In genomic region chr6:26199057-26199772, GRCh38 we compare ENCODE assay signal across 8 cellular contexts.
DNase-seq lines count a peak whose midpoint lies in the region; ATAC-seq and TF ChIP-seq lines count a peak whose summit lies in the region.

No MANE protein-coding gene starts in this region.

- peak overlapping the region; percentile 49 for H4K91ac ChIP-seq in mesenchymal stem cell (ENCODE audit: low read length)

- H2BK12ac ChIP-seq in mesenchymal stem cell (ENCODE audit: low read length in 2 of 2): peak overlapping the region in 1 of 2 experiments; percentile 83

- H3K27ac Mint-ChIP-seq in endodermal cell: peak overlapping the region; percentile 100

- H3K9me3 ChIP-seq in endodermal cell (ENCODE audit: control insufficient read depth, low read length) (no peaks in the 10 kb centered on the region), mesenchymal stem cell (ENCODE audit: control insufficient read depth, low read length) (no peaks in the 10 kb centered on the region)

- in situ Hi-C loops in Caki2 (cut with HindIII; ENCODE audit: low pct_unique_long_range_greater_than_20kb, low sequenced_read_pairs): loop anchor here (10.0 kb wide), 1 partner anchor 134 kb away; no protein-coding TSS in a partner anchor

- DNase-seq in Caki2 (ENCODE audit: low read depth): peak; percentile 97
- peak; percentile 99 for DNase-seq in NCI-H82 (lab: John Stamatoyannopoulos, UW)
- DNase-seq in activated CD8-positive, alpha-beta memory T cell treated with anti-CD3 and anti-CD28 coated beads for 48 hours (ENCODE audit: low read depth in 2 of 3, low spot score in 2 of 3): peak in 2 of 3 experiments; percentile 63 to 71
- DNase-seq in endodermal cell: peak; percentile 90
- peak; percentile 98 for DNase-seq in mesenchymal stem cell
- peak; percentile 83 for DNase-seq in stimulated activated CD8-positive, alpha-beta memory T cell treated with anti-CD3 and anti-CD28 coated beads, Interleukin-4, amount 100 ng/mL, for 48 hours

- H3K36me3 ChIP-seq in endodermal cell (ENCODE audit: control insufficient read depth, insufficient read depth, low read length) (no peaks in the 10 kb centered on the region), mesenchymal stem cell (ENCODE audit: control insufficient read depth in 1 of 2, insufficient read depth in 2 of 2, low read depth in 1 of 2, low read length in 2 of 2) (no peaks in the 10 kb centered on the region)

- no peak overlapping the region for H2BK15ac ChIP-seq in mesenchymal stem cell (ENCODE audit: low read depth, poor library complexity, severe bottlenecking)

- H3K36me3 Mint-ChIP-seq in endodermal cell (ENCODE audit: low read depth): no peaks in the 10 kb centered on the region

- peak overlapping the region; percentile 79 to 93 for H3K18ac ChIP-seq in mesenchymal stem cell (ENCODE audit: low read depth in 1 of 2, low read length in 2 of 2)

- ATAC-seq in GM19468 (IDR thresholded peaks at IDR 0.05; ENCODE audit: extremely low read depth, unreplicated experiment) (peak; percentile 24), HG03575 (IDR thresholded peaks at IDR 0.05; ENCODE audit: extremely low read depth, insufficient number of reproducible peaks, low FRiP score, unreplicated experiment) (peak; percentile 31)

- WGBS in endodermal cell (ENCODE audit: insufficient coverage in 1 of 2, insufficient read length in 1 of 2), 2 experiments: 0% methylated on average over 23 to 42 of the region's 42 CpGs
- under 1% methylated on average over 42 of the region's 42 CpGs for WGBS in mesenchymal stem cell

- H3K27me3 Mint-ChIP-seq in endodermal cell (ENCODE audit: insufficient read depth): no peaks in the 10 kb centered on the region

- H3K4me3 Mint-ChIP-seq in endodermal cell: peak overlapping the region; percentile 100

- H3K27me3 ChIP-seq in endodermal cell (ENCODE audit: control insufficient read depth, insufficient read depth, low read length, poor library complexity, severe bottlenecking) (no peaks in the 10 kb centered on the region), mesenchymal stem cell (ENCODE audit: control insufficient read depth in 1 of 2, insufficient read depth in 1 of 2, low read length in 2 of 2) (peaks cover 0 to 10% of the 10 kb centered on the region in 2 experiments)

- TF ChIP-seq CTCF in endodermal cell (conservative IDR thresholded peaks at IDR 0.05): no peak

- H2AK5ac ChIP-seq in mesenchymal stem cell (ENCODE audit: low read length, severe bottlenecking): no peak overlapping the region

- H3K4me1 Mint-ChIP-seq in endodermal cell: peaks cover 30% of the 10 kb centered on the region

- H3K9ac ChIP-seq in endodermal cell (ENCODE audit: extremely low read depth, low read length, poor library complexity, severe bottlenecking) (peak overlapping the region; percentile 98), mesenchymal stem cell (ENCODE audit: low read length) (peak overlapping the region; percentile 92)

- H2BK5ac ChIP-seq in mesenchymal stem cell (ENCODE audit: low read depth, low read length, poor library complexity, severe bottlenecking): no peak overlapping the region

- peak overlapping the region in 1 of 2 experiments; percentile 23 for H3K23ac ChIP-seq in mesenchymal stem cell (ENCODE audit: low read length in 2 of 2)

- H3K4me3 ChIP-seq in endodermal cell (ENCODE audit: low read length) (peak overlapping the region; percentile 95), mesenchymal stem cell (ENCODE audit: insufficient read depth in 1 of 2, low read depth in 1 of 2, low read length in 2 of 2) (peak overlapping the region; percentile 74 to 82)

- no peaks in the 10 kb centered on the region for H3K9me3 Mint-ChIP-seq in endodermal cell

- peak overlapping the region; percentile 68 for H3K4me2 ChIP-seq in mesenchymal stem cell (ENCODE audit: low read length, poor library complexity, severe bottlenecking)

- peak overlapping the region; percentile 81 for H2AFZ ChIP-seq in mesenchymal stem cell (ENCODE audit: low read depth, low read length)

- H3K14ac ChIP-seq in mesenchymal stem cell (ENCODE audit: low read length in 2 of 2): peak overlapping the region in 1 of 2 experiments; percentile 44

- H4K8ac ChIP-seq in mesenchymal stem cell (ENCODE audit: low read length): no peak overlapping the region

- peaks cover 6% of the 10 kb centered on the region for H3K79me1 ChIP-seq in mesenchymal stem cell (replicated peaks; ENCODE audit: low read length, poor library complexity, severe bottlenecking)

- H3K27ac ChIP-seq in endodermal cell (ENCODE audit: low read depth, low read length) (peak overlapping the region; percentile 89), mesenchymal stem cell (ENCODE audit: low read length, poor library complexity, severe bottlenecking) (peak overlapping the region; percentile 86)

- H3K4me1 ChIP-seq in endodermal cell (ENCODE audit: control insufficient read depth, insufficient read depth, low read length) (peaks cover 10% of the 10 kb centered on the region), mesenchymal stem cell (ENCODE audit: control insufficient read depth, insufficient read depth, low read depth, low read length) (peaks cover 9% of the 10 kb centered on the region)

- peak overlapping the region in 1 of 2 experiments; percentile 74 for H3K4ac ChIP-seq in mesenchymal stem cell (ENCODE audit: low read depth in 1 of 2, low read length in 2 of 2)

- no peak overlapping the region for H2BK120ac ChIP-seq in mesenchymal stem cell (ENCODE audit: low read depth, low read length)

Comparison
In these comparisons a context has a peak if more than half of its experiments do, and no peak if none do; other contexts are left out.
1. Peak in every context shown above with its lines: DNase-seq, ATAC-seq, H3K4me3 ChIP-seq and H3K27ac ChIP-seq.